Comparison of ENCODE assay signal across 10 cellular contexts in genomic region chr3:123143669-123144411, GRCh38. TPM values are rescaled to one million over a fixed set of nuclear protein-coding genes. Genes with fewer than 3 reads are reported as not detected.
DNase-seq lines count a peak whose midpoint lies in the region; ATAC-seq and TF ChIP-seq lines count a peak whose summit lies in the region.
"Had no signal": no experiment of that assay in that cellular context is flagged by ENCODE, and none has a peak within 500 bp of the region (broad histone marks: within the 10 kb centered on the region; RNA-seq: fewer than 3 reads in every experiment).

No MANE protein-coding gene starts in this region.

- peaks cover 11% of the 10 kb centered on the region for H3K4me1 ChIP-seq in iPS-18a (ENCODE audit: control insufficient read depth, low read depth, low read length)
- no peaks in the 10 kb centered on the region for H3K4me1 ChIP-seq in upper lobe of right lung

- H3K4me3 ChIP-seq in iPS-18a (ENCODE audit: low read length), result peak overlapping the region; percentile 16
- no peak overlapping the region for H3K4me3 ChIP-seq in upper lobe of right lung

- H3K27ac ChIP-seq in iPS-18a (ENCODE audit: low read length) (no peak overlapping the region), upper lobe of right lung (no peak overlapping the region)

- H3K9ac ChIP-seq in iPS-18a (ENCODE audit: low read length), result no peak overlapping the region

- intact Hi-C loops in upper lobe of right lung (cut with DNase I), result no loop called here

- TF ChIP-seq CTCF in upper lobe of right lung (IDR thresholded peaks at IDR 0.05), result no peak

- DNase-seq in activated effector memory CD4-positive, alpha-beta T cell treated with anti-CD3 and anti-CD28 coated beads, Interleukin-2, amount 50 U/mL, for 16 hours, result peak; percentile 54
- DNase-seq in activated effector memory CD4-positive, alpha-beta T cell treated with Interleukin-2 at 50 U/mL for 16 hours, result no peak
- DNase-seq in RPMI7951 (ENCODE audit: low read depth) (peak; percentile 13), upper lobe of right lung (peak; percentile 32), cerebellum (ENCODE audit: low spot score) (no peak)
- DNase-seq: dermis blood vessel endothelial cell, T-helper 1 cell had no signal

- H3K36me3 ChIP-seq in iPS-18a (ENCODE audit: control insufficient read depth, low read depth, low read length) (peaks cover 13% of the 10 kb centered on the region), upper lobe of right lung (peaks cover 40% of the 10 kb centered on the region)

- ATAC-seq in upper lobe of right lung (no peak), GM19397 (IDR thresholded peaks at IDR 0.05; ENCODE audit: unreplicated experiment) (no peak), GM18873 (IDR thresholded peaks at IDR 0.05; ENCODE audit: low FRiP score, unreplicated experiment) (no peak)

- no peaks in the 10 kb centered on the region for H3K9me3 ChIP-seq in iPS-18a (ENCODE audit: control insufficient read depth, low read depth, low read length)
- H3K9me3 ChIP-seq in upper lobe of right lung, result no peaks in the 10 kb centered on the region

- H3K27me3 ChIP-seq in iPS-18a (ENCODE audit: control insufficient read depth, insufficient read depth, low read length) (no peaks in the 10 kb centered on the region), upper lobe of right lung (no peaks in the 10 kb centered on the region)

RNA-seq across cellular contexts. Expression of gene SEC22A, which starts 57.9 kb away (rescaled TPM):
- total RNA-seq in RPMI7951 (2014; rRNA removed; shearing (Covaris generic)), result 60.7 and 67.1 TPM in 2 replicates
- 14.4 TPM for total RNA-seq in upper lobe of right lung
- 45.0 TPM for total RNA-seq in cerebellum

Comparison
In these comparisons a context has a peak if more than half of its experiments do, and no peak if none do; other contexts are left out.
1. DNase-seq: peak in activated effector memory CD4-positive, alpha-beta T cell treated with anti-CD3 and anti-CD28 coated beads, Interleukin-2, amount 50 U/mL, for 16 hours (single experiment), RPMI7951 (single experiment) and upper lobe of right lung (single experiment); none in activated effector memory CD4-positive, alpha-beta T cell treated with Interleukin-2 at 50 U/mL for 16 hours (single experiment) and cerebellum (single experiment).